ENCODE assay signal across 15 cellular contexts in the genomic region with DNA sequence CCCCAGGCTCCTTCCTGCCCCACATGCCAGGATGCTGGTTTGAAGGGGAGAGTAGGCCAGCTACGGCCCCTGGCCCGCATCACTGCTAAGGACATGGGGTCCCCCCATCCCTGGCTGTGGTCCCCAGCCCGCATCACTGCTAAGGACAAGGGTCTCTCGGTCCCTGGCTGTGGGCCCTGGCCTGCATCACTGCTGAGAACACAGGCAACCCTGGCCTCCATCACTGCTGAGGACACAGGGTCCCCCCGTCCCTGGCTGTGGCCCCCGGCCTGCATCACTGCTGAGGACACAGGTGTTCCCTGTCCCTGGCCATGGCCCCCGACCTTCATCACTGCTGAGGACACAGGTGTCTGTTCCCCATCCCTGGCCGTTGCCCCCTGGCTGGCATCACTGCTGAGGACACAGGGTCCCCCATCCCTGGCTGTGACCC. TPM values are rescaled to one million over a fixed set of nuclear protein-coding genes. Genes with fewer than 3 reads are reported as not detected.
DNase-seq lines count a peak whose midpoint lies in the region; ATAC-seq and TF ChIP-seq lines count a peak whose summit lies in the region.
"Had no signal": no experiment of that assay in that cellular context is flagged by ENCODE, and none has a peak within 500 bp of the region (broad histone marks: within the 10 kb centered on the region; RNA-seq: fewer than 3 reads in every experiment).

No MANE protein-coding gene starts in this region.

- intact Hi-C loops in left ventricle myocardium inferior (cut with micrococcal nuclease), result no loop called here
- intact Hi-C loops in left ventricle myocardium superior (cut with micrococcal nuclease), result no loop called here
- intact Hi-C loops in right cardiac atrium (cut with DNase I), result no loop called here
- intact Hi-C loops in activated T-helper 2 cell treated with anti-CD3 and anti-CD28 coated beads, Interferon-gamma antibody, Interleukin-2, Interleukin-4, amounts not matched to agents 10 μg/mL and 5 μg/mL and 100 μg/mL, durations not matched to agents 14 hours and 24 hours and 36 hours (cut with micrococcal nuclease), result no loop called here

- ATAC-seq in left ventricle myocardium superior (no peak), right cardiac atrium (peak in 1 of 2 donors; percentile 3), GM19351 (IDR thresholded peaks at IDR 0.05; ENCODE audit: unreplicated experiment) (no peak)

- H3K9me3 ChIP-seq in left ventricle myocardium inferior (replicated peaks) (no peaks in the 10 kb centered on the region), right cardiac atrium (ENCODE audit: control insufficient read depth, low read length) (no peaks in the 10 kb centered on the region)

- H3K27me3 ChIP-seq in left ventricle myocardium inferior (ENCODE audit: low read depth) (peaks cover 24% of the 10 kb centered on the region), right cardiac atrium (ENCODE audit: control insufficient read depth, insufficient read depth) (no peaks in the 10 kb centered on the region)

- peaks cover 2% of the 10 kb centered on the region for H3K4me1 Mint-ChIP-seq in osteocyte (ENCODE audit: unreplicated experiment)
- no peaks in the 10 kb centered on the region for H3K4me1 Mint-ChIP-seq in activated T-helper 2 cell treated with anti-CD3 and anti-CD28 coated beads, Interferon-gamma antibody, Interleukin-2, Interleukin-4, amounts not matched to agents 10 μg/mL and 5 μg/mL and 100 μg/mL, durations not matched to agents 14 hours and 24 hours and 36 hours (ENCODE audit: low read depth)
- H3K4me1 Mint-ChIP-seq: CD14-positive monocyte had no signal

- H3K36me3 Mint-ChIP-seq in osteocyte (ENCODE audit: unreplicated experiment), result no peaks in the 10 kb centered on the region
- no peaks in the 10 kb centered on the region for H3K36me3 Mint-ChIP-seq in activated T-helper 2 cell treated with anti-CD3 and anti-CD28 coated beads, Interferon-gamma antibody, Interleukin-2, Interleukin-4, amounts not matched to agents 10 μg/mL and 5 μg/mL and 100 μg/mL, durations not matched to agents 14 hours and 24 hours and 36 hours (ENCODE audit: low read depth)
- H3K36me3 Mint-ChIP-seq: CD14-positive monocyte had no signal

- H3K4me1 ChIP-seq in left ventricle myocardium inferior, result peaks cover 68% of the 10 kb centered on the region
- no peaks in the 10 kb centered on the region for H3K4me1 ChIP-seq in right cardiac atrium (ENCODE audit: control insufficient read depth, insufficient read depth, low read length)

- H3K27me3 Mint-ChIP-seq in osteocyte (ENCODE audit: unreplicated experiment), result peaks cover 7% of the 10 kb centered on the region
- H3K27me3 Mint-ChIP-seq in activated T-helper 2 cell treated with anti-CD3 and anti-CD28 coated beads, Interferon-gamma antibody, Interleukin-2, Interleukin-4, amounts not matched to agents 10 μg/mL and 5 μg/mL and 100 μg/mL, durations not matched to agents 14 hours and 24 hours and 36 hours (ENCODE audit: low read depth), result peaks cover 4% of the 10 kb centered on the region

- WGBS in right cardiac atrium, result 83% methylated on average over 8 of the region's 8 CpGs

- no peaks in the 10 kb centered on the region for H3K9me3 Mint-ChIP-seq in osteocyte (ENCODE audit: unreplicated experiment)
- H3K9me3 Mint-ChIP-seq in activated T-helper 2 cell treated with anti-CD3 and anti-CD28 coated beads, Interferon-gamma antibody, Interleukin-2, Interleukin-4, amounts not matched to agents 10 μg/mL and 5 μg/mL and 100 μg/mL, durations not matched to agents 14 hours and 24 hours and 36 hours, result no peaks in the 10 kb centered on the region

- H3K27ac ChIP-seq in left ventricle myocardium inferior (replicated peaks) (peak overlapping the region; percentile 98), right cardiac atrium (ENCODE audit: low read length) (peak overlapping the region; percentile 84)

- TF ChIP-seq CTCF in left ventricle myocardium inferior (IDR thresholded peaks at IDR 0.05; ENCODE audit: borderline replicate concordance) (no peak), osteocyte (IDR thresholded peaks at IDR 0.05) (no peak)

- no peak overlapping the region for H3K27ac Mint-ChIP-seq in osteocyte (ENCODE audit: unreplicated experiment)
- H3K27ac Mint-ChIP-seq in activated T-helper 2 cell treated with anti-CD3 and anti-CD28 coated beads, Interferon-gamma antibody, Interleukin-2, Interleukin-4, amounts not matched to agents 10 μg/mL and 5 μg/mL and 100 μg/mL, durations not matched to agents 14 hours and 24 hours and 36 hours, result no peak overlapping the region
- H3K27ac Mint-ChIP-seq: CD14-positive monocyte had no signal

- peak overlapping the region; percentile 77 for H3K4me3 ChIP-seq in left ventricle myocardium inferior
- no peak overlapping the region for H3K4me3 ChIP-seq in right cardiac atrium (ENCODE audit: low read length)

- DNase-seq in left ventricle myocardium inferior (no peak), left ventricle myocardium superior (no peak), right cardiac atrium (peak in 1 of 3 donors; percentile 70), osteocyte (ENCODE audit: extremely low spot score, unreplicated experiment) (peak; percentile 80), NCI-H446 treated with DMSO at 0.1 percent for 48 hours (lab: John Stamatoyannopoulos, UW) (no peak)
- DNase-seq in activated T-helper 2 cell treated with anti-CD3 and anti-CD28 coated beads, Interferon-gamma antibody, Interleukin-2, Interleukin-4, amounts not matched to agents 10 μg/mL and 5 μg/mL and 100 μg/mL, durations not matched to agents 14 hours and 24 hours and 36 hours (ENCODE audit: low spot score), result no peak
- DNase-seq: COR-L47, HCEC 1CT, NCI-H1048, NCI-H146, NCI-H2107, NCI-H345, NCI-H69 had no signal

- peaks cover 8% of the 10 kb centered on the region for H3K36me3 ChIP-seq in left ventricle myocardium inferior

- no peak overlapping the region for H3K4me3 Mint-ChIP-seq in osteocyte (ENCODE audit: unreplicated experiment)
- no peak overlapping the region for H3K4me3 Mint-ChIP-seq in activated T-helper 2 cell treated with anti-CD3 and anti-CD28 coated beads, Interferon-gamma antibody, Interleukin-2, Interleukin-4, amounts not matched to agents 10 μg/mL and 5 μg/mL and 100 μg/mL, durations not matched to agents 14 hours and 24 hours and 36 hours (ENCODE audit: low read depth)
- H3K4me3 Mint-ChIP-seq: CD14-positive monocyte had no signal

RNA-seq across cellular contexts. Expression of gene OBSCN, which starts 0.4 kb away (rescaled TPM):
- total RNA-seq in left ventricle myocardium inferior, result 316 TPM
- total RNA-seq in left ventricle myocardium superior, result 316 TPM
- total RNA-seq in right cardiac atrium, result 100 to 1,000 TPM; 144 to 196 (median 183) TPM
- polyA plus RNA-seq in right cardiac atrium, result 234 TPM
- total RNA-seq in osteocyte, result 15.2 and 16.1 TPM in 2 replicates
- 22.1 and 25.4 TPM in 2 replicates for total RNA-seq in activated T-helper 2 cell treated with anti-CD3 and anti-CD28 coated beads, Interferon-gamma antibody, Interleukin-2, Interleukin-4, amounts not matched to agents 10 μg/mL and 5 μg/mL and 100 μg/mL, durations not matched to agents 14 hours and 24 hours and 36 hours

RNA-seq across cellular contexts. Expression of gene IBA57, which starts 41.8 kb away (rescaled TPM):
- total RNA-seq in left ventricle myocardium inferior (15.0 TPM), left ventricle myocardium superior (11.2 TPM), right cardiac atrium (10 to 100 TPM in 2 of 4 donors, 1 to 10 TPM in 2; 8.3 to 12.0 (median 10.3) TPM), osteocyte (8.1 TPM in 2 replicates)
- 4.5 TPM for polyA plus RNA-seq in right cardiac atrium
- 7.6 and 7.9 TPM in 2 replicates for total RNA-seq in activated T-helper 2 cell treated with anti-CD3 and anti-CD28 coated beads, Interferon-gamma antibody, Interleukin-2, Interleukin-4, amounts not matched to agents 10 μg/mL and 5 μg/mL and 100 μg/mL, durations not matched to agents 14 hours and 24 hours and 36 hours

RNA-seq across cellular contexts. Expression of gene GJC2, which starts 57.7 kb away (rescaled TPM):
- 1.0 TPM for total RNA-seq in left ventricle myocardium inferior
- total RNA-seq in left ventricle myocardium superior, result 1.7 TPM
- total RNA-seq in right cardiac atrium, result 1 to 10 TPM; 1.2 to 2.2 (median 1.7) TPM
- polyA plus RNA-seq in right cardiac atrium, result 1.3 TPM
- total RNA-seq in osteocyte, result 1.6 TPM in 2 replicates
- 0.52 and 0.55 TPM in 2 replicates for total RNA-seq in activated T-helper 2 cell treated with anti-CD3 and anti-CD28 coated beads, Interferon-gamma antibody, Interleukin-2, Interleukin-4, amounts not matched to agents 10 μg/mL and 5 μg/mL and 100 μg/mL, durations not matched to agents 14 hours and 24 hours and 36 hours
- polyA plus RNA-seq: CD14-positive monocyte had no signal
